In the genomic region with DNA sequence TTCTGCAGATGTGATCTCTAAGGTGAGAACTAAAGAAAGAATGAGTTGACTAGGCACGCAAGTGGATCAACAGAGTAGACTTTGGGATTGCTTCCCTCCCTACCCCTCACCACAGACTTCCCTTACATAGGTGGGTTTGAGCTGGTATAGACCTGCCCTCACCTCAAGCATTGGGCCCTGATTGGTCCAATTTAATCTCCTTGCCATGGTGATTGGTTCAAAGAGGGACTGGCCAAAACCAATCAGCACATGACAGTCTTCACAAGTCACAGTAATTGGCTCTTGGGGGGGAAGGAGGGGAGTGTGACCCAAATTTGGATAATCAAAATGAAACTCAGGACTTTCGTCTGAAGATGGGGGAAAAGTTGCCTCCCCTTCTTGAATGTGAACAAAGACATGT, we compare ENCODE assay signal across 25 cellular contexts. TPM values are rescaled to one million over a fixed set of nuclear protein-coding genes. Genes with fewer than 3 reads are reported as not detected.
"Had no signal": no experiment of that assay in that cellular context is flagged by ENCODE, and none has a peak within 500 bp of the region (broad histone marks: within the 10 kb centered on the region; RNA-seq: fewer than 3 reads in every experiment).

No MANE protein-coding gene starts in this region.

- H3K4me1 ChIP-seq: colonic mucosa, prostate gland, tibial artery had no signal

- H3K4me1 Mint-ChIP-seq: activated naive CD8-positive, alpha-beta T cell treated with anti-CD3 and anti-CD28 coated beads for 36 hours had no signal

- DNase-seq: activated CD4-positive, alpha-beta T cell treated with anti-CD3 and anti-CD28 coated beads, Interleukin-2, amount 50 U/mL, for 4 hours; activated CD8-positive, alpha-beta memory T cell treated with anti-CD3 and anti-CD28 coated beads, Interleukin-2, amount 50 U/mL, for 48 hours; activated naive CD4-positive, alpha-beta T cell treated with Interleukin-2 at 50 U/mL for 16 hours; activated naive CD8-positive, alpha-beta T cell treated with anti-CD3 and anti-CD28 coated beads for 36 hours; activated T-cell treated with anti-CD3 and anti-CD28 coated beads, Interleukin-2, amount 50 U/mL, for 4 hours; colonic mucosa; dorsolateral prefrontal cortex; effector memory CD8-positive, alpha-beta T cell; foreskin melanocyte; hippocampal formation; ovary; stimulated activated CD4-positive, alpha-beta T cell treated with anti-CD3 and anti-CD28 coated beads, Interleukin-12 subunit alpha, Interleukin-12 subunit beta, amount 100 ng/mL, for 4 hours; substantia nigra; tibial artery had no signal

- H3K9me3 ChIP-seq: colonic mucosa, prostate gland, tibial artery had no signal

- H3K27ac Mint-ChIP-seq: activated naive CD8-positive, alpha-beta T cell treated with anti-CD3 and anti-CD28 coated beads for 36 hours; activated T-helper 2 cell treated with anti-CD3 and anti-CD28 coated beads, Interferon-gamma antibody, Interleukin-2, Interleukin-4, amounts not matched to agents 10 μg/mL and 5 μg/mL and 100 μg/mL, durations not matched to agents 14 hours and 24 hours and 36 hours; effector memory CD8-positive, alpha-beta T cell; natural killer cell treated with Interleukin-12 subunit alpha and Interleukin-12 subunit beta and Interleukin-15 and Interleukin-18, amount 100 ng/mL, for 72 hours; stimulated activated naive CD8-positive, alpha-beta T cell treated with anti-CD3 and anti-CD28 coated beads, Interleukin-15, Interleukin-2, amounts not matched to agents 100 ng/mL and 50 ng/mL, for 24 hours; T-helper 2 cell treated with Interferon-gamma antibody and Interleukin-4, amounts not matched to agents 5 μg/mL and 100 μg/mL, for 36 hours had no signal

- H3K36me3 ChIP-seq: colonic mucosa, ovary, prostate gland, tibial artery had no signal

- H3K27ac ChIP-seq: colonic mucosa, dorsolateral prefrontal cortex, ovary, prostate gland, tibial artery had no signal

- H3K9me3 Mint-ChIP-seq: activated T-helper 2 cell treated with anti-CD3 and anti-CD28 coated beads, Interferon-gamma antibody, Interleukin-2, Interleukin-4, amounts not matched to agents 10 μg/mL and 5 μg/mL and 100 μg/mL, durations not matched to agents 14 hours and 24 hours and 36 hours; effector memory CD8-positive, alpha-beta T cell; natural killer cell treated with Interleukin-12 subunit alpha and Interleukin-12 subunit beta and Interleukin-15 and Interleukin-18, amount 100 ng/mL, for 72 hours; T-helper 2 cell treated with Interferon-gamma antibody and Interleukin-4, amounts not matched to agents 5 μg/mL and 100 μg/mL, for 36 hours had no signal

- H3K4me3 ChIP-seq: colonic mucosa, dorsolateral prefrontal cortex, ovary, prostate gland, tibial artery had no signal

- H3K36me3 Mint-ChIP-seq: natural killer cell treated with Interleukin-12 subunit alpha and Interleukin-12 subunit beta and Interleukin-15 and Interleukin-18, amount 100 ng/mL, for 72 hours had no signal

- FAIRE-seq: astrocyte, endothelial cell of umbilical vein, islet of Langerhans had no signal

- ATAC-seq: activated T-cell treated with anti-CD3 and anti-CD28 coated beads, Interleukin-2, amount 50 U/mL, for 4 hours; effector memory CD8-positive, alpha-beta T cell; esophagus mucosa; natural killer cell treated with Interleukin-12 subunit alpha and Interleukin-12 subunit beta and Interleukin-15 and Interleukin-18, amount 100 ng/mL, for 72 hours had no signal

- H3K27me3 ChIP-seq: colonic mucosa, ovary had no signal

- H3K4me3 Mint-ChIP-seq: activated naive CD8-positive, alpha-beta T cell treated with anti-CD3 and anti-CD28 coated beads for 36 hours; activated T-cell treated with anti-CD3 and anti-CD28 coated beads, Interleukin-2, amount 50 U/mL, for 4 hours; effector memory CD8-positive, alpha-beta T cell; natural killer cell treated with Interleukin-12 subunit alpha and Interleukin-12 subunit beta and Interleukin-15 and Interleukin-18, amount 100 ng/mL, for 72 hours; stimulated activated naive CD8-positive, alpha-beta T cell treated with anti-CD3 and anti-CD28 coated beads, Interleukin-15, Interleukin-2, amounts not matched to agents 100 ng/mL and 50 ng/mL, for 24 hours; T-helper 2 cell treated with Interferon-gamma antibody and Interleukin-4, amounts not matched to agents 5 μg/mL and 100 μg/mL, for 36 hours had no signal

RNA-seq across cellular contexts. Expression of gene EVX2, which starts 45.1 kb away (rescaled TPM):
- total RNA-seq: activated CD8-positive, alpha-beta memory T cell treated with anti-CD3 and anti-CD28 coated beads for 36 hours; activated naive CD8-positive, alpha-beta T cell treated with anti-CD3 and anti-CD28 coated beads for 36 hours; activated T-cell treated with anti-CD3 and anti-CD28 coated beads, Interleukin-2, amount 50 U/mL, for 4 hours; activated T-helper 2 cell treated with anti-CD3 and anti-CD28 coated beads, Interferon-gamma antibody, Interleukin-2, Interleukin-4, amounts not matched to agents 10 μg/mL and 5 μg/mL and 100 μg/mL, durations not matched to agents 14 hours and 24 hours and 36 hours; astrocyte; colonic mucosa; endothelial cell of umbilical vein; esophagus mucosa; liver; natural killer cell treated with Interleukin-12 subunit alpha and Interleukin-12 subunit beta and Interleukin-15 and Interleukin-18, amount 100 ng/mL, for 72 hours; ovary had no signal
- polyA plus RNA-seq: endothelial cell of umbilical vein, liver, ovary had no signal

RNA-seq across cellular contexts. Expression of gene HOXD13, which starts 53.8 kb away (rescaled TPM):
- total RNA-seq: activated CD8-positive, alpha-beta memory T cell treated with anti-CD3 and anti-CD28 coated beads for 36 hours; activated naive CD8-positive, alpha-beta T cell treated with anti-CD3 and anti-CD28 coated beads for 36 hours; activated T-cell treated with anti-CD3 and anti-CD28 coated beads, Interleukin-2, amount 50 U/mL, for 4 hours; activated T-helper 2 cell treated with anti-CD3 and anti-CD28 coated beads, Interferon-gamma antibody, Interleukin-2, Interleukin-4, amounts not matched to agents 10 μg/mL and 5 μg/mL and 100 μg/mL, durations not matched to agents 14 hours and 24 hours and 36 hours; astrocyte; dorsolateral prefrontal cortex; endothelial cell of umbilical vein; esophagus mucosa; liver; natural killer cell treated with Interleukin-12 subunit alpha and Interleukin-12 subunit beta and Interleukin-15 and Interleukin-18, amount 100 ng/mL, for 72 hours; ovary had no signal
- polyA plus RNA-seq: endothelial cell of umbilical vein, liver, ovary had no signal
